In genomic region chr9:79701651-79702050, GRCh38 we compare ENCODE assay signal across 13 cellular contexts.
DNase-seq lines count a peak whose midpoint lies in the region; ATAC-seq and TF ChIP-seq lines count a peak whose summit lies in the region.
"Had no signal": no experiment of that assay in that cellular context is flagged by ENCODE, and none has a peak within 500 bp of the region (broad histone marks: within the 10 kb centered on the region; RNA-seq: fewer than 3 reads in every experiment).

No MANE protein-coding gene starts in this region.

- H3K36me3 Mint-ChIP-seq in type B pancreatic cell = peaks cover 38% of the 10 kb centered on the region

- H2AFZ ChIP-seq in MM.1S (ENCODE audit: low read length) = no peak overlapping the region

- peaks cover 20% of the 10 kb centered on the region for H3K4me1 Mint-ChIP-seq in type B pancreatic cell (ENCODE audit: unreplicated experiment)

- TF ChIP-seq CTCF in type B pancreatic cell (conservative IDR thresholded peaks at IDR 0.05) (no peak), MM.1S (IDR thresholded peaks at IDR 0.05; ENCODE audit: low read length) (no peak)

- no peak overlapping the region for H3K4me3 ChIP-seq in MM.1S (ENCODE audit: low read length)

- no peaks in the 10 kb centered on the region for H3K79me2 ChIP-seq in MM.1S (ENCODE audit: low read length)

- H3K9me2 ChIP-seq in MM.1S (replicated peaks; ENCODE audit: insufficient read depth, low read length) = no peaks in the 10 kb centered on the region

- no peaks in the 10 kb centered on the region for H3K4me1 ChIP-seq in MM.1S (ENCODE audit: low read length)

- no peak overlapping the region for H3K27ac Mint-ChIP-seq in type B pancreatic cell
- H3K27ac Mint-ChIP-seq: activated T-helper 2 cell treated with anti-CD3 and anti-CD28 coated beads, Interferon-gamma antibody, Interleukin-2, Interleukin-4, amounts not matched to agents 10 μg/mL and 5 μg/mL and 100 μg/mL, durations not matched to agents 14 hours and 24 hours and 36 hours; brain had no signal

- H3K27me3 ChIP-seq in MM.1S (replicated peaks; ENCODE audit: insufficient read depth, low read length) = no peaks in the 10 kb centered on the region

- in situ Hi-C loops in ACHN (cut with HindIII; ENCODE audit: low pct_ligation_motif_present, low pct_unique_long_range_greater_than_20kb, low sequenced_read_pairs) = no loop called here

- H3K9me3 Mint-ChIP-seq in type B pancreatic cell = peaks cover 4% of the 10 kb centered on the region
- H3K9me3 Mint-ChIP-seq: activated T-helper 2 cell treated with anti-CD3 and anti-CD28 coated beads, Interferon-gamma antibody, Interleukin-2, Interleukin-4, amounts not matched to agents 10 μg/mL and 5 μg/mL and 100 μg/mL, durations not matched to agents 14 hours and 24 hours and 36 hours; brain had no signal

- H3F3A ChIP-seq in MM.1S (ENCODE audit: insufficient read depth, low read length) = no peaks in the 10 kb centered on the region

- peak; percentile 50 for ATAC-seq in left lobe of liver
- ATAC-seq in GM21390 (IDR thresholded peaks at IDR 0.05; ENCODE audit: unreplicated experiment) = no peak
- ATAC-seq: Panc1 had no signal

- H3K36me3 ChIP-seq in MM.1S (replicated peaks; ENCODE audit: insufficient read depth, low read length) = no peaks in the 10 kb centered on the region

- peak overlapping the region; percentile 3 for H3K4me3 Mint-ChIP-seq in type B pancreatic cell
- H3K4me3 Mint-ChIP-seq: brain had no signal

- DNase-seq in HCEC 1CT (peak; percentile 9), SIG-M5 (lab: John Stamatoyannopoulos, UW) (peak; percentile 32), left lobe of liver (ENCODE audit: low spot score) (no peak), type B pancreatic cell (ENCODE audit: extremely low spot score, unreplicated experiment) (no peak), MM.1S (no peak), ACHN (no peak)
- DNase-seq: activated CD4-positive, alpha-beta T cell treated with anti-CD3 and anti-CD28 coated beads, Interleukin-2, amount 50 U/mL, for 1 hour; effector CD8-positive, alpha-beta T cell; NCI-H226 had no signal

- no peak overlapping the region for H3K4me2 ChIP-seq in MM.1S (ENCODE audit: low read depth, low read length)

- no peaks in the 10 kb centered on the region for H3K9me3 ChIP-seq in MM.1S (replicated peaks; ENCODE audit: insufficient read depth, low read length)

- H3K27ac ChIP-seq in MM.1S (ENCODE audit: low read length) = no peak overlapping the region

- no peak overlapping the region for H3K9ac ChIP-seq in MM.1S (ENCODE audit: low read length)

- H4K20me1 ChIP-seq in MM.1S (ENCODE audit: insufficient read depth, low read length) = no peaks in the 10 kb centered on the region

- no peaks in the 10 kb centered on the region for H3K27me3 Mint-ChIP-seq in type B pancreatic cell

Comparison
In these comparisons a context has a peak if more than half of its experiments do, and no peak if none do; other contexts are left out.
1. DNase-seq: peak in HCEC 1CT (single experiment) and SIG-M5 (single experiment); none in left lobe of liver (single experiment), type B pancreatic cell (single experiment), MM.1S (single experiment) and ACHN (single experiment).